8 cellular contexts compared by ENCODE assay signal in the genomic region with DNA sequence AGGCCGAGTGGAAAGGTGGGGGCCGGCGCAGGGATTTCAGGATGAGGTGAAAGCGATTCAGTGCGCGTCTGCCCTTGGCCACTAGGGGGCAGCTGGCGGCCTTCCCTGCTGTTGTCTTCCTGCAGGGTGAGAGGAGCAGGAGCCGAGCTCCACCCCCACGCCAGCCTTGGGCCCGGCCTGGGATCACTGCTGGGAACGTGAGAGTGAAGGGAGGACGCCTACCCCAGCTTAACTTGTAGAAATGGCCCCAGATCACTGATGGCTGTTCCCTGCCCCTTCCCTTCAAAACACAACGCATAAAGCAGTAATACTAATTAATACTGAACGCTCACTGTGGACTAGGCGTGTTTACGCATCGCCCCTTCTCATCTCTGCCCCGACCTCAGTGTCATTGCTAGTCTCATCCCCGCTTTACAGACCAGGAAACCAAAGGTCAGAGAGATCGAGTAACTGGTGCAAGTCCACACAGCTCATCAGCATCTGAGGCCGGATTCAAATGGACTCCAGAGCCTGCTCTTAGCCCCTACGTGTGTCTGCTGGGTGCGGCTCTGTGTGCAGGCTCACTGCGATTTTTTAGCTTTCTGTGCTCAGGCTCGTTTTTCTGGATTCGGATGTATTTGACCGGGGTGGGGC. TPM values are rescaled to one million over a fixed set of nuclear protein-coding genes. Genes with fewer than 3 reads are reported as not detected.
DNase-seq lines count a peak whose midpoint lies in the region; ATAC-seq, FAIRE-seq and TF ChIP-seq lines count a peak whose summit lies in the region.

No MANE protein-coding gene starts in this region.

- POLR2A ChIA-PET in HEK293 (lab: Yijun Ruan, JAX): interaction anchor here (0.9 to 1.4 kb wide), 4 partner anchors 12 to 177 kb away, joined by 3 to 5 read pairs (median 4); partner anchors contain the start of genes MMAB and MVK

- CTCF ChIA-PET in HEK293 (lab: Yijun Ruan, JAX): interaction anchor here (0.5 to 6.1 kb wide), 46 partner anchors 8 to 494 kb away, joined by 3 to 83 read pairs (median 4); partner anchors contain the start of genes GLTP, MMAB and MVK

- TF ChIP-seq CTCF in HEK293 (tag by site-specific recombination; IDR thresholded peaks at IDR 0.05) (peak; percentile 91), kidney (IDR thresholded peaks at IDR 0.05; ENCODE audit: borderline replicate concordance, extremely low read depth, insufficient read depth) (peak; percentile 93)

- DNase-seq in Ammon's horn (ENCODE audit: low spot score) (peak; percentile 92), NCI-H345 (lab: John Stamatoyannopoulos, UW) (peak; percentile 85), kidney (peak; percentile 94)
- peak; percentile 40 for DNase-seq in activated CD4-positive, alpha-beta T cell treated with anti-CD3 and anti-CD28 coated beads for 1 hour
- DNase-seq in central memory CD4-positive, alpha-beta T cell: peak; percentile 35
- DNase-seq in stimulated activated CD4-positive, alpha-beta T cell treated with anti-CD3 and anti-CD28 coated beads, Interleukin-1b, Interleukin-23, amount 100 ng/mL, for 1 hour (ENCODE audit: low read depth in 2 of 2): peak; percentile 11 to 41

- H3K36me3 ChIP-seq in HEK293 (ENCODE audit: control insufficient read depth in 2 of 2, insufficient read depth in 1 of 2, low read length in 2 of 2): no peaks in the 10 kb centered on the region; a peak in 1 of 3 replicates
- peaks cover 0 to 3% of the 10 kb centered on the region in 2 donors for H3K36me3 ChIP-seq in kidney (ENCODE audit: control insufficient read depth in 1 of 2, insufficient read depth in 2 of 2, low read length in 2 of 2)

- H3K4me3 ChIP-seq in HEK293 (ENCODE audit: low read depth, low read length) (no peak overlapping the region), kidney (ENCODE audit: low read length in 2 of 2) (peak overlapping the region in 1 of 2 donors; percentile 1)

- FAIRE-seq in kidney (lab: Jason Lieb, UNC): no peak

- intact Hi-C loops in kidney (cut with DNase I): loop anchor here (5.0 kb wide), 1 partner anchor 174 kb away; no protein-coding TSS in a partner anchor

- no peak overlapping the region for H3K27ac ChIP-seq in HEK293 (ENCODE audit: extremely low read depth, low read depth, low read length)
- no peak overlapping the region for H3K27ac ChIP-seq in kidney (ENCODE audit: low read depth in 2 of 2, low read length in 2 of 2)

- H3K9me3 ChIP-seq in HEK293 (ENCODE audit: control insufficient read depth, insufficient read depth, low read depth, low read length): no peaks in the 10 kb centered on the region
- no peaks in the 10 kb centered on the region for H3K9me3 ChIP-seq in kidney (ENCODE audit: control insufficient read depth in 1 of 2, low read length in 2 of 2)

- H3K4me1 ChIP-seq in HEK293 (ENCODE audit: control insufficient read depth, insufficient read depth, low read length) (no peaks in the 10 kb centered on the region), kidney (ENCODE audit: control insufficient read depth in 1 of 2, insufficient read depth in 1 of 2, low read depth in 1 of 2, low read length in 2 of 2) (peaks cover 5 to 10% of the 10 kb centered on the region in 2 donors)

- no peak for ATAC-seq in GM18498 (IDR thresholded peaks at IDR 0.05; ENCODE audit: unreplicated experiment)

- peak overlapping the region in 1 of 2 donors; percentile 5 for H3K9ac ChIP-seq in kidney (ENCODE audit: low read length in 2 of 2)

TF ChIP-seq in HEK293, 187 proteins besides CTCF, POLR2A, EP300 and RAD21 (continues in another document):
- TF ChIP-seq WT1 (tag by site-specific recombination; IDR thresholded peaks at IDR 0.05) (no peak; the same call in 1 of the 2 replicates), SCRT1 (tag by site-specific recombination; IDR thresholded peaks at IDR 0.05; ENCODE audit: borderline replicate concordance) (no peak), ZNF324 (tag by site-specific recombination; IDR thresholded peaks at IDR 0.05) (no peak), ZNF692 (tag by site-specific recombination; IDR thresholded peaks at IDR 0.05) (0 out of 2 replicates have a peak, but pooled peaks have one; percentile 34), ZNF114 (tag by site-specific recombination; IDR thresholded peaks at IDR 0.05) (no peak), ZNF791 (tag by site-specific recombination; IDR thresholded peaks at IDR 0.05) (no peak), ZNF416 (tag by site-specific recombination; IDR thresholded peaks at IDR 0.05) (no peak), ZBTB17 (tag by site-specific recombination; IDR thresholded peaks at IDR 0.05) (peak; percentile 66), ZNF223 (tag by site-specific recombination; IDR thresholded peaks at IDR 0.05) (no peak), ZNF785 (tag by site-specific recombination; IDR thresholded peaks at IDR 0.05) (no peak), BCL6B (tag by site-specific recombination; IDR thresholded peaks at IDR 0.05) (no peak), ZSCAN23 (tag by site-specific recombination; IDR thresholded peaks at IDR 0.05) (no peak), ZFHX2 (tag by site-specific recombination; conservative IDR thresholded peaks at IDR 0.05) (peak; percentile 52), ZNF175 (tag by site-specific recombination; IDR thresholded peaks at IDR 0.05) (no peak), ZNF561 (tag by site-specific recombination; IDR thresholded peaks at IDR 0.05; ENCODE audit: borderline replicate concordance) (no peak), ZNF2 (tag by site-specific recombination; IDR thresholded peaks at IDR 0.05) (peak; percentile 74), ZSCAN30 (tag by site-specific recombination; IDR thresholded peaks at IDR 0.05) (peak; percentile 73; the same call in 1 of the 2 replicates)
- TF ChIP-seq, protein P1, sequence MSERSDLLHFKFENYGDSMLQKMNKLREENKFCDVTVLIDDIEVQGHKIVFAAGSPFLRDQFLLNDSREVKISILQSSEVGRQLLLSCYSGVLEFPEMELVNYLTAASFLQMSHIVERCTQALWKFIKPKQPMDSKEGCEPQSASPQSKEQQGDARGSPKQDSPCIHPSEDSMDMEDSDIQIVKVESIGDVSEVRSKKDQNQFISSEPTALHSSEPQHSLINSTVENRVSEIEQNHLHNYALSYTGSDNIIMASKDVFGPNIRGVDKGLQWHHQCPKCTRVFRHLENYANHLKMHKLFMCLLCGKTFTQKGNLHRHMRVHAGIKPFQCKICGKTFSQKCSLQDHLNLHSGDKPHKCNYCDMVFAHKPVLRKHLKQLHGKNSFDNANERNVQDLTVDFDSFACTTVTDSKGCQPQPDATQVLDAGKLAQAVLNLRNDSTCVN (tag by site-specific recombination; optimal IDR thresholded peaks at IDR 0.05): no peak
- TF ChIP-seq, protein P2, sequence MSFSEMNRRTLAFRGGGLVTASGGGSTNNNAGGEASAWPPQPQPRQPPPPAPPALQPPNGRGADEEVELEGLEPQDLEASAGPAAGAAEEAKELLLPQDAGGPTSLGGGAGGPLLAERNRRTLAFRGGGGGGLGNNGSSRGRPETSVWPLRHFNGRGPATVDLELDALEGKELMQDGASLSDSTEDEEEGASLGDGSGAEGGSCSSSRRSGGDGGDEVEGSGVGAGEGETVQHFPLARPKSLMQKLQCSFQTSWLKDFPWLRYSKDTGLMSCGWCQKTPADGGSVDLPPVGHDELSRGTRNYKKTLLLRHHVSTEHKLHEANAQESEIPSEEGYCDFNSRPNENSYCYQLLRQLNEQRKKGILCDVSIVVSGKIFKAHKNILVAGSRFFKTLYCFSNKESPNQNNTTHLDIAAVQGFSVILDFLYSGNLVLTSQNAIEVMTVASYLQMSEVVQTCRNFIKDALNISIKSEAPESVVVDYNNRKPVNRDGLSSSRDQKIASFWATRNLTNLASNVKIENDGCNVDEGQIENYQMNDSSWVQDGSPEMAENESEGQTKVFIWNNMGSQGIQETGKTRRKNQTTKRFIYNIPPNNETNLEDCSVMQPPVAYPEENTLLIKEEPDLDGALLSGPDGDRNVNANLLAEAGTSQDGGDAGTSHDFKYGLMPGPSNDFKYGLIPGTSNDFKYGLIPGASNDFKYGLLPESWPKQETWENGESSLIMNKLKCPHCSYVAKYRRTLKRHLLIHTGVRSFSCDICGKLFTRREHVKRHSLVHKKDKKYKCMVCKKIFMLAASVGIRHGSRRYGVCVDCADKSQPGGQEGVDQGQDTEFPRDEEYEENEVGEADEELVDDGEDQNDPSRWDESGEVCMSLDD (tag by site-specific recombination; IDR thresholded peaks at IDR 0.05): no peak
- TF ChIP-seq, protein P3, sequence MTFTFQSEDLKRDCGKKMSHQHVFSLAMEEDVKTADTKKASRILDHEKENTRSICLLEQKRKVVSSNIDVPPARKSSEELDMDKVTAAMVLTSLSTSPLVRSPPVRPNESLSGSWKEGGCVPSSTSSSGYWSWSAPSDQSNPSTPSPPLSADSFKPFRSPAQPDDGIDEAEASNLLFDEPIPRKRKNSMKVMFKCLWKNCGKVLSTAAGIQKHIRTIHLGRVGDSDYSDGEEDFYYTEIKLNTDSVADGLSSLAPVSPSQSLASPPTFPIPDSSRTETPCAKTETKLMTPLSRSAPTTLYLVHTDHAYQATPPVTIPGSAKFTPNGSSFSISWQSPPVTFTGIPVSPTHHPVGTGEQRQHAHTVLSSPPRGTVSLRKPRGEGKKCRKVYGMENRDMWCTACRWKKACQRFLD (tag by site-specific recombination; IDR thresholded peaks at IDR 0.05): no peak

RNA-seq across cellular contexts. Expression of gene MVK, which starts 24.3 kb away (rescaled TPM):
- 40.0 TPM for total RNA-seq in kidney
- polyA plus RNA-seq in kidney (ENCODE audit: insufficient read depth, low read depth, low replicate concordance): 48.1 TPM

RNA-seq across cellular contexts. Expression of gene MMAB, which starts 24.6 kb away (rescaled TPM):
- 42.9 TPM for total RNA-seq in kidney
- polyA plus RNA-seq in kidney (ENCODE audit: insufficient read depth, low read depth, low replicate concordance): 96.3 TPM

Comparison
In these comparisons a context has a peak if more than half of its experiments do, and no peak if none do; other contexts are left out.
1. DNase-seq: peak in every context shown above with its lines; median percentile 94 in kidney; 92 in Ammon's horn; 85 in NCI-H345; 40 in activated CD4-positive, alpha-beta T cell treated with anti-CD3 and anti-CD28 coated beads for 1 hour; 35 in central memory CD4-positive, alpha-beta T cell; 26 in stimulated activated CD4-positive, alpha-beta T cell treated with anti-CD3 and anti-CD28 coated beads, Interleukin-1b, Interleukin-23, amount 100 ng/mL, for 1 hour.